ENCODE assay signal across 27 cellular contexts in genomic region chr11:30258679-30259078, GRCh38. TPM values are rescaled to one million over a fixed set of nuclear protein-coding genes. Genes with fewer than 3 reads are reported as not detected.
DNase-seq lines count a peak whose midpoint lies in the region; ATAC-seq, FAIRE-seq and TF ChIP-seq lines count a peak whose summit lies in the region.
"Had no signal": no experiment of that assay in that cellular context is flagged by ENCODE, and none has a peak within 500 bp of the region (broad histone marks: within the 10 kb centered on the region; RNA-seq: fewer than 3 reads in every experiment).

No MANE protein-coding gene starts in this region.

- intact Hi-C loops in GM12878 (cut with micrococcal nuclease; ENCODE audit: unreplicated experiment) (no loop called here), thyroid gland (cut with DNase I) (no loop called here)

- peaks cover 4 to 5% of the 10 kb centered on the region in 2 donors for H3K9me3 Mint-ChIP-seq in activated naive CD4-positive, alpha-beta T cell treated with anti-CD3 and anti-CD28 coated beads, Interleukin-2, amount 50 U/mL, for 72 hours

- SMC1A ChIA-PET in GM12878 (lab: Charles Lee; ENCODE audit: uncharacterized antibody, unreplicated experiment) = no interaction called here

- 0% methylated on average over 1 of the region's 1 CpG for WGBS in GM12878 (ENCODE audit: insufficient coverage, insufficient replicate concordance, low lambda C conversion rate, missing lambda C conversion rate)
- 52 to 67% methylated on average over 1 of the region's 1 CpG for WGBS in thyroid gland, 2 donors
- WGBS in tibial nerve, 2 donors = 30 to 50% methylated on average over 1 of the region's 1 CpG

- H3K27me3 ChIP-seq in GM12878 (replicated peaks in 1 of 2; ENCODE audit: control insufficient read depth in 2 of 2, insufficient read depth in 2 of 2, low read length in 1 of 2) (no peaks in the 10 kb centered on the region), thyroid gland (no peaks in the 10 kb centered on the region), tibial nerve (no peaks in the 10 kb centered on the region)
- H3K27me3 ChIP-seq: BLaER1 had no signal

- no peaks in the 10 kb centered on the region for H3K9me3 ChIP-seq in GM12878 (replicated peaks; ENCODE audit: control insufficient read depth, insufficient read depth, low read length)
- H3K9me3 ChIP-seq in thyroid gland = no peaks in the 10 kb centered on the region
- H3K9me3 ChIP-seq in tibial nerve = no peaks in the 10 kb centered on the region
- H3K9me3 ChIP-seq: A549, BLaER1 had no signal

- H3K27ac Mint-ChIP-seq in activated naive CD4-positive, alpha-beta T cell treated with anti-CD3 and anti-CD28 coated beads, Interleukin-2, amount 50 U/mL, for 72 hours = no peak overlapping the region
- H3K27ac Mint-ChIP-seq: CD8-positive, alpha-beta T cell; HFFc6 had no signal

- TF ChIP-seq POLR2A in GM12878 (IDR thresholded peaks at IDR 0.05; ENCODE audit: low read depth, low read length) = no peak
- no peak for TF ChIP-seq POLR2A in thyroid gland (IDR thresholded peaks at IDR 0.05)
- TF ChIP-seq POLR2A in tibial nerve (IDR thresholded peaks at IDR 0.05) = no peak

- no peak for TF ChIP-seq CTCF in GM12878 (IDR thresholded peaks at IDR 0.05 in 2 of 3, conservative IDR thresholded peaks at IDR 0.05 in 1 of 3; ENCODE audit: control insufficient read depth in 2 of 3, extremely low read depth in 1 of 3, insufficient read depth in 1 of 3, low read depth in 3 of 3, low read length in 3 of 3)
- TF ChIP-seq CTCF in thyroid gland (IDR thresholded peaks at IDR 0.05) = no peak
- no peak for TF ChIP-seq CTCF in tibial nerve (IDR thresholded peaks at IDR 0.05)

- FAIRE-seq in GM12878 (lab: Jason Lieb, UNC) = no peak
- FAIRE-seq: A549, D721Med, GM12892, GM18507 had no signal

- H3K4me3 ChIP-seq in GM12878 = no peak overlapping the region
- no peak overlapping the region for H3K4me3 ChIP-seq in thyroid gland (replicated peaks in 1 of 3)
- H3K4me3 ChIP-seq in tibial nerve = no peak overlapping the region
- H3K4me3 ChIP-seq: A549, BLaER1, SK-N-MC had no signal

- H3K4me2 ChIP-seq in GM12878 (ENCODE audit: control insufficient read depth, insufficient read depth) = no peak overlapping the region
- H3K4me2 ChIP-seq: A549, BLaER1 had no signal

- ATAC-seq in GM18909 (IDR thresholded peaks at IDR 0.05; ENCODE audit: poor library complexity, unreplicated experiment) = peak; percentile 50
- ATAC-seq in HG02642 (IDR thresholded peaks at IDR 0.05; ENCODE audit: poor library complexity, unreplicated experiment) = peak; percentile 47
- ATAC-seq in HG03457 (IDR thresholded peaks at IDR 0.05; ENCODE audit: unreplicated experiment) = peak; percentile 45
- peak; percentile 35 for ATAC-seq in GM12878
- ATAC-seq in activated naive CD4-positive, alpha-beta T cell treated with anti-CD3 and anti-CD28 coated beads, Interleukin-2, amount 50 U/mL, for 72 hours = no peak
- ATAC-seq: A549; CD8-positive, alpha-beta T cell had no signal

- H3K9ac ChIP-seq in GM12878 (ENCODE audit: control insufficient read depth, insufficient read depth, low read length) = no peak overlapping the region
- H3K9ac ChIP-seq: BLaER1 had no signal

- RAD21 ChIA-PET in GM12878 (lab: Charles Lee; ENCODE audit: unreplicated experiment) = no interaction called here

- H3K4me1 ChIP-seq in GM12878 (ENCODE audit: control insufficient read depth, insufficient read depth, low read length) (no peaks in the 10 kb centered on the region), thyroid gland (no peaks in the 10 kb centered on the region), tibial nerve (no peaks in the 10 kb centered on the region)
- H3K4me1 ChIP-seq: BLaER1 had no signal

- CTCF ChIA-PET in GM12878 (lab: Yijun Ruan, JAX) = no interaction called here

- no peak for TF ChIP-seq RAD21 in GM12878 (IDR thresholded peaks at IDR 0.05; ENCODE audit: insufficient read depth, low read depth, low read length)

- H4K20me1 ChIP-seq in GM12878 (ENCODE audit: control insufficient read depth, insufficient read depth) = no peaks in the 10 kb centered on the region
- H4K20me1 ChIP-seq: BLaER1 had no signal

- in situ Hi-C loops in GM12878 (cut with MboI) = no loop called here

- TF ChIP-seq EP300 in GM12878 (IDR thresholded peaks at IDR 0.05; ENCODE audit: borderline replicate concordance in 1 of 2, control insufficient read depth in 1 of 2, low read depth in 2 of 2, low read length in 2 of 2) (no peak), tibial nerve (IDR thresholded peaks at IDR 0.05) (no peak)

- POLR2A ChIA-PET in GM12878 (lab: Charles Lee) = no interaction called here

- BruUV-seq in GM12878 (replicated peaks; lab: Mats Ljungman, UMichigan) = no TSS peak

- H3K27ac ChIP-seq in GM12878 (ENCODE audit: control insufficient read depth, insufficient read depth) (no peak overlapping the region), thyroid gland (no peak overlapping the region), tibial nerve (no peak overlapping the region)
- H3K27ac ChIP-seq: A549, BLaER1, SK-N-MC had no signal

- DNase-seq in GM12878 (ENCODE audit: low read depth, low spot score) (no peak), D341Med (ENCODE audit: low spot score) (no peak), thyroid gland (no peak), tibial nerve (ENCODE audit: low spot score in 2 of 2) (no peak)
- no peak for DNase-seq in activated naive CD4-positive, alpha-beta T cell treated with anti-CD3 and anti-CD28 coated beads, Interleukin-2, amount 50 U/mL, for 72 hours (ENCODE audit: low spot score in 2 of 2)
- DNase-seq: CD8-positive, alpha-beta T cell; H7; HFFc6; Kasumi-1; MM.1S; NCI-H1092; NCI-H1436 treated with DMSO at 0.1 percent for 48 hours; NCI-H2029; NCI-H510A treated with DMSO at 0.1 percent for 48 hours; NCI-H774; OCI-M1; Right ventricle myocardium superior had no signal

- H3K36me3 ChIP-seq in GM12878 (ENCODE audit: control insufficient read depth in 2 of 2, insufficient read depth in 2 of 2, low read length in 1 of 2) (no peaks in the 10 kb centered on the region), thyroid gland (no peaks in the 10 kb centered on the region), tibial nerve (no peaks in the 10 kb centered on the region)
- H3K36me3 ChIP-seq: BLaER1 had no signal

- no peaks in the 10 kb centered on the region for H3K79me2 ChIP-seq in GM12878 (ENCODE audit: control insufficient read depth, insufficient read depth, low read length)

- H3K36me3 Mint-ChIP-seq in activated naive CD4-positive, alpha-beta T cell treated with anti-CD3 and anti-CD28 coated beads, Interleukin-2, amount 50 U/mL, for 72 hours = no peaks in the 10 kb centered on the region
- H3K36me3 Mint-ChIP-seq: CD8-positive, alpha-beta T cell had no signal

- no peak overlapping the region for H2AFZ ChIP-seq in GM12878 (ENCODE audit: control insufficient read depth, low read depth, low read length)

TF ChIP-seq in GM12878, 131 proteins besides CTCF, POLR2A, EP300 and RAD21:
- TF ChIP-seq KDM1A (IDR thresholded peaks at IDR 0.05; ENCODE audit: borderline replicate concordance) = no peak
- 0 out of 2 replicates have a peak, but pooled peaks have one; percentile 13 for TF ChIP-seq NR2F1 (conservative IDR thresholded peaks at IDR 0.05)
- TF ChIP-seq STAT3 (IDR thresholded peaks at IDR 0.05; ENCODE audit: low read depth, low read length) = no peak
TF ChIP-seq in GM12878: peak in this region for 1.

RNA-seq across cellular contexts. Expression of gene FSHB, which starts 27.9 kb away (rescaled TPM):
- total RNA-seq in GM12878 (2013; cell fraction: nucleolus; rRNA removed) = not detected in 2 replicates
- total RNA-seq in GM12878 (2014; rRNA removed) = not detected in 2 replicates
- not detected in 2 replicates for total RNA-seq in GM12878 (2014; rRNA removed; fragmentation: Illumina TruSeq; extraction: Trizol)
- total RNA-seq in GM12878 (2021) = not detected in 2 replicates
- not detected for polyA plus RNA-seq in GM12878 (2011; ENCODE audit: low read depth)
- not detected in 2 replicates for polyA plus RNA-seq in GM12878 (2011; rRNA removed)
- polyA plus RNA-seq in GM12878 (2011; cell fraction: cytosol; rRNA removed) = not detected in 2 replicates
- polyA plus RNA-seq in GM12878 (2011; cell fraction: nucleus; rRNA removed) = not detected in 2 replicates
- polyA plus RNA-seq in GM12878 (2012) = not detected in 2 replicates
- polyA plus RNA-seq in GM12878 (2014; fragmentation: Illumina TruSeq; extraction: Trizol) = not detected in 2 replicates
- not detected for polyA plus RNA-seq in GM12878 (2014; fragmentation: Nextera tagmentation; extraction: Ambion mirVana)
- polyA plus RNA-seq in GM12878 (2014; rRNA removed) = not detected in 2 replicates
- polyA plus RNA-seq in GM12878 (2016; fragmentation: Nextera tagmentation; extraction: Ambion mirVana) = not detected
- not detected in 2 replicates for polyA minus RNA-seq in GM12878 (2011; rRNA and poly(A)+ RNA removed)
- polyA minus RNA-seq in GM12878 (2011; cell fraction: cytosol; rRNA and poly(A)+ RNA removed) = not detected in 2 replicates
- polyA minus RNA-seq in GM12878 (2011; cell fraction: nucleus; rRNA and poly(A)+ RNA removed) = not detected in 2 replicates
- total RNA-seq in thyroid gland = not detected
- not detected for total RNA-seq in activated naive CD4-positive, alpha-beta T cell treated with anti-CD3 and anti-CD28 coated beads, Interleukin-2, amount 50 U/mL, for 72 hours
- not detected for total RNA-seq in tibial nerve
- total RNA-seq: CD8-positive, alpha-beta T cell; H7; HFFc6; Right ventricle myocardium superior; T-helper 2 cell treated with Interferon-gamma antibody and Interleukin-4, amounts not matched to agents 100 ng/mL and 5 ng/mL, for 36 hours had no signal
- polyA plus RNA-seq: A549 had no signal

Comparison
In these comparisons a context has a peak if more than half of its experiments do, and no peak if none do; other contexts are left out.
1. ATAC-seq: peak in GM18909 (single experiment), HG02642 (single experiment), HG03457 (single experiment) and GM12878 (single experiment); none in activated naive CD4-positive, alpha-beta T cell treated with anti-CD3 and anti-CD28 coated beads, Interleukin-2, amount 50 U/mL, for 72 hours (0 of 2).